ENCODE assay signal across 9 cellular contexts in the genomic region with DNA sequence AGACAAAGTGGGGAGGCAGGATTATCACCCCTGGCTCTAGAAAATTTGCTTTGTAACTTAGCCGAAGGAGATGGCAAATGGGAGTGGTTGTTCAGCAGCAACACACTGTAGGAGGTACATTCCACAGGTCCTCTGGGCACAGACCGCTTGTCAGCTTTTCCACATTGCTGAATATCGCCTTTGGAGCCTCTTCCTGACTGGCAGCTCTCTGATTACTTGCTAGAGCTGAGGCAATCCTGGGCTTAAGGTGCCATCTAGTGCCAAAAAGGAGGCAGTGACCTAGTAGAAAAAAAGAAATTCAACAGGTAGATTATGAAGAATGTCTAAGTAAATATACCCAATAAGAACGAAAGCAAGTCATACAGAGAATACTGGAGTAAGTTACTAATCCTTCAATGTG. TPM values are rescaled to one million over a fixed set of nuclear protein-coding genes. Genes with fewer than 3 reads are reported as not detected.
A peak's percentile ranks its signal among the peaks of the same experiment; 100 is the strongest.
DNase-seq lines count a peak whose midpoint lies in the region; ATAC-seq and TF ChIP-seq lines count a peak whose summit lies in the region.
"Had no signal": no experiment of that assay in that cellular context is flagged by ENCODE, and none has a peak within 500 bp of the region (broad histone marks: within the 10 kb centered on the region; RNA-seq: fewer than 3 reads in every experiment).

No MANE protein-coding gene starts in this region.

- H3K9ac ChIP-seq in HCT116 (ENCODE audit: low read length) (no peak overlapping the region), PC-3 (ENCODE audit: low read length) (no peak overlapping the region)

- no peaks in the 10 kb centered on the region for H3K9me2 ChIP-seq in HCT116 (ENCODE audit: insufficient read depth)
- no peaks in the 10 kb centered on the region for H3K9me2 ChIP-seq in PC-3 (replicated peaks; ENCODE audit: low read length)

- RAD21 ChIA-PET in HCT116 (lab: Charles Lee; ENCODE audit: low non-redundant PET in 1 of 2, low total read pairs in 2 of 2, uncharacterized antibody in 2 of 2, unreplicated experiment in 2 of 2): interaction anchor here in 1 of 2 experiments (0.8 to 1.3 kb wide), 2 partner anchors 11 to 141 kb away, joined by 3 to 4 read pairs; no protein-coding TSS in a partner anchor

- H3K4me1 ChIP-seq in HCT116 (ENCODE audit: control insufficient read depth in 1 of 2, insufficient read depth in 2 of 2, low read length in 2 of 2) (0 out of 4 replicates have a peak, but pooled peaks cover 0 to 2% of the 10 kb centered on the region in 2 experiments), PC-3 (ENCODE audit: insufficient read depth, low read length) (no peaks in the 10 kb centered on the region), thyroid gland (no peaks in the 10 kb centered on the region)

- H4K20me1 ChIP-seq in HCT116 (ENCODE audit: insufficient read depth) (no peaks in the 10 kb centered on the region), PC-3 (ENCODE audit: low read length) (no peaks in the 10 kb centered on the region)

- WGBS in thyroid gland, 2 donors: 36 to 48% methylated on average over 4 of the region's 4 CpGs

- 0 out of 2 replicates have a peak overlapping the region, but pooled peaks have one; percentile 5 for H3K4me2 ChIP-seq in HCT116 (ENCODE audit: low read length)
- peak overlapping the region; percentile 44 for H3K4me2 ChIP-seq in PC-3 (ENCODE audit: low read length)

- no peaks in the 10 kb centered on the region for H3K36me3 ChIP-seq in HCT116 (ENCODE audit: control insufficient read depth in 1 of 2, insufficient read depth in 2 of 2, low read length in 2 of 2)
- no peaks in the 10 kb centered on the region for H3K36me3 ChIP-seq in PC-3 (ENCODE audit: low read depth, low read length)
- no peaks in the 10 kb centered on the region for H3K36me3 ChIP-seq in thyroid gland

- no peak overlapping the region for H3K4me3 ChIP-seq in HCT116 (replicated peaks in 1 of 2; ENCODE audit: low read depth in 1 of 2, low read length in 2 of 2)
- H3K4me3 ChIP-seq in PC-3 (ENCODE audit: low read length): no peak overlapping the region
- no peak overlapping the region for H3K4me3 ChIP-seq in fibroblast of pulmonary artery (replicated peaks; ENCODE audit: low read depth, low read length)
- no peak overlapping the region for H3K4me3 ChIP-seq in thyroid gland (replicated peaks in 1 of 3)

- DNase-seq in AG20443 (ENCODE audit: low spot score) (peak; percentile 8), HCT116 (ENCODE audit: low read depth, low spot score) (peak; percentile 62), PC-3 (peak; percentile 84), fibroblast of pulmonary artery (ENCODE audit: low read depth) (peak; percentile 57), thyroid gland (no peak)
- DNase-seq: NK-92 treated with Interleukin-12 subunit alpha and Interleukin-12 subunit beta, amount 100 ng/mL, for 24 hours had no signal

- no peaks in the 10 kb centered on the region for H3K79me2 ChIP-seq in HCT116 (ENCODE audit: insufficient read depth, low read length)
- H3K79me2 ChIP-seq in PC-3 (ENCODE audit: low read length): no peaks in the 10 kb centered on the region

- H3K27ac ChIP-seq in HCT116 (ENCODE audit: low read depth, low read length) (no peak overlapping the region), PC-3 (ENCODE audit: low read length) (no peak overlapping the region), thyroid gland (no peak overlapping the region)

- CTCF ChIA-PET in HCT116 (lab: Charles Lee) (interaction anchor here (0.7 to 3.7 kb wide), 9 partner anchors 12 to 695 kb away, joined by 3 to 40 read pairs (median 5); partner anchors contain the start of gene EXOG), PC-3 (lab: Charles Lee) (interaction anchor here (1.3 to 2.4 kb wide), 2 partner anchors 141 to 166 kb away, joined by 9 to 14 read pairs; partner anchors contain the start of gene EXOG)

- ATAC-seq in HCT116: peak; percentile 97
- peak; percentile 97 for ATAC-seq in PC-3
- ATAC-seq in HG02970 (IDR thresholded peaks at IDR 0.05; ENCODE audit: low FRiP score, unreplicated experiment): no peak
- ATAC-seq in HG02885 (IDR thresholded peaks at IDR 0.05; ENCODE audit: poor library complexity, unreplicated experiment): no peak
- no peak for ATAC-seq in HG02870 (IDR thresholded peaks at IDR 0.05; ENCODE audit: unreplicated experiment)

- 0 out of 4 replicates have a peak, but pooled peaks cover 0 to 3% of the 10 kb centered on the region in 2 experiments for H3K9me3 ChIP-seq in HCT116 (ENCODE audit: control insufficient read depth in 1 of 2, insufficient read depth in 1 of 2, low read depth in 1 of 2, low read length in 2 of 2)
- H3K9me3 ChIP-seq in PC-3 (ENCODE audit: low read length): no peaks in the 10 kb centered on the region
- H3K9me3 ChIP-seq in thyroid gland: no peaks in the 10 kb centered on the region

- intact Hi-C loops in HCT116 (cut with micrococcal nuclease): loop anchor here (1.0 to 5.0 kb wide), 4 partner anchors 142 to 680 kb away; partner anchors contain the start of gene EXOG
- intact Hi-C loops in PC-3 (cut with micrococcal nuclease): loop anchor here (1.0 to 10.0 kb wide), 3 partner anchors 141 to 318 kb away; partner anchors contain the start of genes EXOG and XYLB
- intact Hi-C loops in thyroid gland (cut with DNase I): no loop called here

- H3K27me3 ChIP-seq in HCT116 (ENCODE audit: insufficient read depth, low read length): no peaks in the 10 kb centered on the region
- H3K27me3 ChIP-seq in PC-3 (ENCODE audit: low read length): peaks cover 24% of the 10 kb centered on the region
- H3K27me3 ChIP-seq in thyroid gland: peaks cover 5% of the 10 kb centered on the region

- TF ChIP-seq CTCF in HCT116 (IDR thresholded peaks at IDR 0.05 in 2 of 3, conservative IDR thresholded peaks at IDR 0.05 in 1 of 3; ENCODE audit: borderline replicate concordance in 1 of 3, insufficient read depth in 1 of 3, low read depth in 2 of 3, low read length in 2 of 3) (peak; percentile 68 to 83 (median 74)), PC-3 (conservative IDR thresholded peaks at IDR 0.05; ENCODE audit: low read depth, low read length) (peak; percentile 91), fibroblast of pulmonary artery (IDR thresholded peaks at IDR 0.05; ENCODE audit: low read length, missing control alignments) (peak; percentile 47), thyroid gland (IDR thresholded peaks at IDR 0.05) (no peak)

- peak; percentile 92 for TF ChIP-seq RAD21 in HCT116 (IDR thresholded peaks at IDR 0.05; ENCODE audit: low read depth)

- H2AFZ ChIP-seq in HCT116 (ENCODE audit: low read depth, low read length, poor library complexity, severe bottlenecking): peak overlapping the region; percentile 94
- peak overlapping the region; percentile 58; the same call in 1 of the 2 replicates for H2AFZ ChIP-seq in PC-3 (ENCODE audit: low read length)

- TF ChIP-seq POLR2A in HCT116 (IDR thresholded peaks at IDR 0.05; ENCODE audit: borderline replicate concordance, extremely low read depth, insufficient read depth, insufficient read length): no peak
- TF ChIP-seq POLR2A in thyroid gland (IDR thresholded peaks at IDR 0.05): no peak

- BruUV-seq in HCT116 (replicated peaks; lab: Mats Ljungman, UMichigan): no TSS peak
- no TSS peak for BruUV-seq in PC-3 (replicated peaks; lab: Mats Ljungman, UMichigan)

- no peaks in the 10 kb centered on the region for H3F3A ChIP-seq in PC-3 (ENCODE audit: low read length, unreplicated experiment)

- POLR2A ChIA-PET in HCT116 (lab: Charles Lee): no interaction called here
- POLR2A ChIA-PET in PC-3 (lab: Charles Lee; ENCODE audit: unreplicated experiment): no interaction called here

TF ChIP-seq in HCT116, 20 proteins besides CTCF, POLR2A, EP300 and RAD21:
- peak; percentile 89 for TF ChIP-seq CBX3 (IDR thresholded peaks at IDR 0.05; ENCODE audit: low read depth)
- TF ChIP-seq, protein P1, sequence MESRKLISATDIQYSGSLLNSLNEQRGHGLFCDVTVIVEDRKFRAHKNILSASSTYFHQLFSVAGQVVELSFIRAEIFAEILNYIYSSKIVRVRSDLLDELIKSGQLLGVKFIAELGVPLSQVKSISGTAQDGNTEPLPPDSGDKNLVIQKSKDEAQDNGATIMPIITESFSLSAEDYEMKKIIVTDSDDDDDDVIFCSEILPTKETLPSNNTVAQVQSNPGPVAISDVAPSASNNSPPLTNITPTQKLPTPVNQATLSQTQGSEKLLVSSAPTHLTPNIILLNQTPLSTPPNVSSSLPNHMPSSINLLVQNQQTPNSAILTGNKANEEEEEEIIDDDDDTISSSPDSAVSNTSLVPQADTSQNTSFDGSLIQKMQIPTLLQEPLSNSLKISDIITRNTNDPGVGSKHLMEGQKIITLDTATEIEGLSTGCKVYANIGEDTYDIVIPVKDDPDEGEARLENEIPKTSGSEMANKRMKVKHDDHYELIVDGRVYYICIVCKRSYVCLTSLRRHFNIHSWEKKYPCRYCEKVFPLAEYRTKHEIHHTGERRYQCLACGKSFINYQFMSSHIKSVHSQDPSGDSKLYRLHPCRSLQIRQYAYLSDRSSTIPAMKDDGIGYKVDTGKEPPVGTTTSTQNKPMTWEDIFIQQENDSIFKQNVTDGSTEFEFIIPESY (IDR thresholded peaks at IDR 0.05; ENCODE audit: extremely low read depth, insufficient replicate concordance, low read length): no peak
- TF ChIP-seq SP1 (IDR thresholded peaks at IDR 0.05; ENCODE audit: low read depth): no peak

RNA-seq across cellular contexts. Expression of gene SCN5A, which starts 13.1 kb away (rescaled TPM):
- total RNA-seq in HCT116 (2021; ENCODE audit: unreplicated experiment) (11.5 TPM), PC-3 (2014; rRNA removed) (0.06 TPM in 1 of 2 replicates, not detected in the other), thyroid gland (1 to 10 TPM in 2 of 4 donors, under 1 TPM in 2; 0.13 to 1.9 (median 1.1) TPM)
- 4.4 and 4.9 TPM in 2 replicates for polyA plus RNA-seq in HCT116 (2012)

Comparison
In these comparisons a context has a peak if more than half of its experiments do, and no peak if none do; other contexts are left out.
1. DNase-seq: peak in AG20443 (single experiment), HCT116 (single experiment), PC-3 (single experiment) and fibroblast of pulmonary artery (single experiment); none in thyroid gland (0 of 2).
2. ATAC-seq: peak in HCT116 (single experiment) and PC-3 (single experiment); none in HG02970 (single experiment), HG02885 (single experiment) and HG02870 (single experiment).
3. CTCF ChIP-seq: peak in HCT116 (3 of 3), PC-3 (single experiment) and fibroblast of pulmonary artery (single experiment); none in thyroid gland (0 of 6).